ENCODE assay signal across 23 cellular contexts in the genomic region with DNA sequence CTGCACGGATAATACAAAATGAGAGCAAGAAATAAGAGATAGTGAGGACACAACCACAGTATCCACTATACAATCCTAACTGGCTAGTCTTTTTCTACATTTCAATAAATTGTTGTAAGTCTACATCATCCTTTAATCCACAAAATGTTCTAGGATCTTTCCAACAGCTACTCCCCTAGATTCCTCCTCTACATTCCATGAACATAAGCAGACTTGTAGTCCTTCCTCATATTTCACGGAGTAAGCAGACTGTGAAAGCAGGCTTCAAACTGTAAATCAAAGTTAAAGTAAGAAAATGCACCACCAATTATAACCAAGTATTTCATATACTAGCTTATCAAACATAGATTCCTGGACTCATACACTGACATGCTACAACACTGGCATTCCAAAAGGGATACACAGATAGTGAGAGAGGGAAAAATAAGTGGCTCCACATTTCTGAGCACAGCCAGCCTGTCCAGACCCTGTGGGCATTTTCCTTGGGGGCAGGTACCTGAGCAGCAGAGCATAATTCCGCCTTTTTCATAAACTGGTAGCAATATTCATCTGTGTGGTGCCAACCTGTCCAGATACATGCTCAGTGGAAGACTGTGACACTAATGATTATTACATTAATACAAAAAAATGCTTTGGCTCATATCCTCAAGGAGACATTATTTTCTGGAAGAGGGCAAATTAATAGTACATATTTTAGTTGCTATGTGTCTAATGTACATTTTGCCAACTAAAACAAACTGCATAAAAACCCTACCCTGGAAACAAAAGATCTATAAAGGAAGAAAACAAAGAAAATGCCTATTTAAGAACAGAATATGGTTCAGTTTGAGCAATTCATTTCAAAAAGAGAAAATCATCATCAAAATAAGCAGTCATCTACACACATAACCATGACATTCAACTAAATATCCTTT.
A peak's percentile ranks its signal among the peaks of the same experiment; 100 is the strongest.
DNase-seq lines count a peak whose midpoint lies in the region; ATAC-seq and TF ChIP-seq lines count a peak whose summit lies in the region.
"Had no signal": no experiment of that assay in that cellular context is flagged by ENCODE, and none has a peak within 500 bp of the region (broad histone marks: within the 10 kb centered on the region; RNA-seq: fewer than 3 reads in every experiment).

No MANE protein-coding gene starts in this region.

- H3K36me3 Mint-ChIP-seq in mesothelial cell of epicardium = no peaks in the 10 kb centered on the region
- no peaks in the 10 kb centered on the region for H3K36me3 Mint-ChIP-seq in activated naive CD8-positive, alpha-beta T cell treated with anti-CD3 and anti-CD28 coated beads for 36 hours
- H3K36me3 Mint-ChIP-seq: CD14-positive monocyte; CD8-positive, alpha-beta memory T cell; IgD-negative memory B cell had no signal

- H3K4me3 Mint-ChIP-seq in mesothelial cell of epicardium = no peak overlapping the region
- no peak overlapping the region for H3K4me3 Mint-ChIP-seq in activated naive CD8-positive, alpha-beta T cell treated with anti-CD3 and anti-CD28 coated beads for 36 hours
- H3K4me3 Mint-ChIP-seq: CD14-positive monocyte; CD8-positive, alpha-beta memory T cell; IgD-negative memory B cell had no signal

- no peaks in the 10 kb centered on the region for H3K4me1 ChIP-seq in upper lobe of right lung
- H3K4me1 ChIP-seq: BE2C, Peyer's patch had no signal

- intact Hi-C loops in upper lobe of right lung (cut with DNase I) = no loop called here

- no peak for ATAC-seq in upper lobe of right lung

- no peaks in the 10 kb centered on the region for H3K36me3 ChIP-seq in upper lobe of right lung
- H3K36me3 ChIP-seq: BE2C, Peyer's patch had no signal

- DNase-seq in amniotic epithelial cell (ENCODE audit: low read depth) (peak; percentile 79), fibroblast of pulmonary artery (ENCODE audit: low read depth) (peak; percentile 45), mesothelial cell of epicardium (ENCODE audit: low spot score in 2 of 2, unreplicated experiment in 2 of 2) (peak in 1 of 2 experiments; percentile 38), upper lobe of right lung (no peak), AML-193 (lab: John Stamatoyannopoulos, UW) (no peak)
- DNase-seq in activated T-cell treated with anti-CD3 and anti-CD28 coated beads, Interleukin-2, amount 50 U/mL, for 1 hour = no peak
- no peak for DNase-seq in activated naive CD8-positive, alpha-beta T cell treated with anti-CD3 and anti-CD28 coated beads for 36 hours
- DNase-seq: BE2C; CD8-positive, alpha-beta memory T cell; DMS 273 treated with DMSO at 0.1 percent for 48 hours; DND-41; H7; NCI-H1048; NCI-H1417; NCI-H1694; NCI-H2029 treated with DMSO at 0.1 percent for 48 hours; NCI-H526 treated with DMSO at 0.1 percent for 48 hours; Peyer's patch; SIG-M5 had no signal

- no peaks in the 10 kb centered on the region for H3K9me3 Mint-ChIP-seq in mesothelial cell of epicardium
- H3K9me3 Mint-ChIP-seq in activated naive CD8-positive, alpha-beta T cell treated with anti-CD3 and anti-CD28 coated beads for 36 hours = no peaks in the 10 kb centered on the region
- H3K9me3 Mint-ChIP-seq: CD8-positive, alpha-beta memory T cell; IgD-negative memory B cell had no signal

- peak overlapping the region; percentile 80 for H3K27ac Mint-ChIP-seq in mesothelial cell of epicardium
- H3K27ac Mint-ChIP-seq in activated naive CD8-positive, alpha-beta T cell treated with anti-CD3 and anti-CD28 coated beads for 36 hours = no peak overlapping the region
- H3K27ac Mint-ChIP-seq: CD14-positive monocyte; CD8-positive, alpha-beta memory T cell; IgD-negative memory B cell had no signal

- peaks cover 37% of the 10 kb centered on the region for H3K4me1 Mint-ChIP-seq in mesothelial cell of epicardium
- H3K4me1 Mint-ChIP-seq in activated naive CD8-positive, alpha-beta T cell treated with anti-CD3 and anti-CD28 coated beads for 36 hours = no peaks in the 10 kb centered on the region
- H3K4me1 Mint-ChIP-seq: CD14-positive monocyte; CD8-positive, alpha-beta memory T cell; IgD-negative memory B cell had no signal

- H3K9me3 ChIP-seq in upper lobe of right lung = no peaks in the 10 kb centered on the region
- H3K9me3 ChIP-seq: BE2C, Peyer's patch had no signal

- H3K27me3 Mint-ChIP-seq in mesothelial cell of epicardium (ENCODE audit: low read depth) = no peaks in the 10 kb centered on the region
- H3K27me3 Mint-ChIP-seq in activated naive CD8-positive, alpha-beta T cell treated with anti-CD3 and anti-CD28 coated beads for 36 hours = peaks cover 3% of the 10 kb centered on the region
- H3K27me3 Mint-ChIP-seq: IgD-negative memory B cell had no signal

- H3K27me3 ChIP-seq in upper lobe of right lung = no peaks in the 10 kb centered on the region
- H3K27me3 ChIP-seq: BE2C, Peyer's patch had no signal

- no peak for TF ChIP-seq CTCF in fibroblast of pulmonary artery (IDR thresholded peaks at IDR 0.05; ENCODE audit: low read length, missing control alignments)
- TF ChIP-seq CTCF in mesothelial cell of epicardium (IDR thresholded peaks at IDR 0.05; ENCODE audit: unreplicated experiment) = no peak
- TF ChIP-seq CTCF in upper lobe of right lung (IDR thresholded peaks at IDR 0.05) = no peak

- no peak overlapping the region for H3K4me3 ChIP-seq in fibroblast of pulmonary artery (replicated peaks; ENCODE audit: low read depth, low read length)
- H3K4me3 ChIP-seq in upper lobe of right lung = no peak overlapping the region
- H3K4me3 ChIP-seq: Peyer's patch, SK-N-MC had no signal

- H3K27ac ChIP-seq in upper lobe of right lung = no peak overlapping the region
- H3K27ac ChIP-seq: HL-60, Peyer's patch, SK-N-MC had no signal

Comparison
In these comparisons a context has a peak if more than half of its experiments do, and no peak if none do; other contexts are left out.
1. DNase-seq: peak in amniotic epithelial cell (single experiment) and fibroblast of pulmonary artery (single experiment); none in activated T-cell treated with anti-CD3 and anti-CD28 coated beads, Interleukin-2, amount 50 U/mL, for 1 hour (single experiment), upper lobe of right lung (single experiment), activated naive CD8-positive, alpha-beta T cell treated with anti-CD3 and anti-CD28 coated beads for 36 hours (single experiment) and AML-193 (0 of 2).